In the genomic region with DNA sequence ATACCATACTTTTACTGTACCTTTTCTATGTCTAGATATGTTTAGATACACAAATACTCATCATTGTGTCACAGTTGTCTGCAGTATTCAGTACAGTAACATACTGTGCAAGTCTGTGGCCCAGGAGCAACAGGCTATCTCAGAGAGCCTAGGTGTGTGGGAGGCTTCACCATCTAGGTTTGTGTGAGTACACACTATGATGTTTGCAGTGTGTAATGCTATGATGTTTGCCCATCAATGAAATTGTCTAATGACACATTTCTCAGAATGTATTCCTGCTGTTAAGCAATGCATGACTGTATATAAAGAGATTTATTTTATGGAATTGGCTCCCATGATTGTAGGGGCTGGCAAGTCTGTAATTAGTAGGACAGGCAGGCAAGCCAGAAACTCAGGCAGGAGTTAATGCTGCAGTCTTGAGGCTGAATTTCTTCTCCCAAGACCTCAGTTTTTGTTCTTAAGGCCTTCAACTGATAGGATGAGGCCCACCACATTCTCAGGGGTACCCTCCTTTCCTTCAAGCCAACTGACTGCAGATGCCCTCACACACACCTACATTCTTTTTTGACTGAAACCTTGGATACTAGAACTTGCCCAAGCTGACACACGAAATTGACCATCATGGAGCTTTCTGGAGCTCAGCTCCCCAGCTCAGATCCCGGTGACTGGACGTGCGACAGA, we compare ENCODE assay signal across 24 cellular contexts. TPM values are rescaled to one million over a fixed set of nuclear protein-coding genes. Genes with fewer than 3 reads are reported as not detected.
DNase-seq lines count a peak whose midpoint lies in the region; ATAC-seq, FAIRE-seq and TF ChIP-seq lines count a peak whose summit lies in the region.
"Had no signal": no experiment of that assay in that cellular context is flagged by ENCODE, and none has a peak within 500 bp of the region (broad histone marks: within the 10 kb centered on the region; RNA-seq: fewer than 3 reads in every experiment).

No MANE protein-coding gene starts in this region.

- no peaks in the 10 kb centered on the region for H3K36me3 Mint-ChIP-seq in activated T-cell treated with anti-CD3 and anti-CD28 coated beads, Interleukin-2, amount 50 U/mL, for 4 hours (ENCODE audit: insufficient read depth)
- H3K36me3 Mint-ChIP-seq in CD4-positive, alpha-beta memory T cell, result no peaks in the 10 kb centered on the region

- H2BK15ac ChIP-seq in IMR-90 (ENCODE audit: low read depth, low read length), result no peak overlapping the region

- H3K9me1 ChIP-seq in IMR-90 (ENCODE audit: insufficient read depth, low read length), result peaks cover 10% of the 10 kb centered on the region

- no peak overlapping the region for H3K4me2 ChIP-seq in IMR-90 (ENCODE audit: low read depth, low read length)

- POLR2A ChIA-PET in IMR-90 (lab: Charles Lee; ENCODE audit: unreplicated experiment), result no interaction called here
- POLR2A ChIA-PET in CD4-positive, alpha-beta memory T cell (lab: Charles Lee; ENCODE audit: partially characterized antibody), result no interaction called here

- BruUV-seq in IMR-90 (replicated peaks; lab: Mats Ljungman, UMichigan), result no TSS peak

- dilution Hi-C loops in IMR-90 (cut with HindIII; ENCODE audit: low sequenced_read_pairs, unreplicated experiment), result no loop called here

- H4K8ac ChIP-seq in IMR-90 (ENCODE audit: low read depth in 2 of 2, low read length in 2 of 2), result no peak overlapping the region

- H3K4ac ChIP-seq in IMR-90 (ENCODE audit: low read depth, low read length), result no peak overlapping the region

- no peak for ATAC-seq in IMR-90 (ENCODE audit: low read depth)
- ATAC-seq in activated T-cell treated with anti-CD3 and anti-CD28 coated beads, Interleukin-2, amount 50 U/mL, for 4 hours, result no peak
- ATAC-seq in HG03571 (IDR thresholded peaks at IDR 0.05; ENCODE audit: unreplicated experiment), result no peak
- ATAC-seq in GM19463 (IDR thresholded peaks at IDR 0.05; ENCODE audit: unreplicated experiment), result no peak
- ATAC-seq: HCT116 had no signal

- peaks cover 7% of the 10 kb centered on the region for H3K27me3 ChIP-seq in IMR-90 (ENCODE audit: control insufficient read depth, insufficient read depth, low read length)
- no peaks in the 10 kb centered on the region for H3K27me3 ChIP-seq in neutrophil
- H3K27me3 ChIP-seq in CD4-positive, alpha-beta memory T cell (ENCODE audit: insufficient read depth, low read length), result no peaks in the 10 kb centered on the region

- H2AFZ ChIP-seq in IMR-90 (replicated peaks; ENCODE audit: low read length, poor library complexity), result no peak overlapping the region

- no peaks in the 10 kb centered on the region for H3K27me3 Mint-ChIP-seq in activated T-cell treated with anti-CD3 and anti-CD28 coated beads, Interleukin-2, amount 50 U/mL, for 4 hours (ENCODE audit: low read depth)
- no peaks in the 10 kb centered on the region for H3K27me3 Mint-ChIP-seq in CD4-positive, alpha-beta memory T cell

- H2BK20ac ChIP-seq in IMR-90 (ENCODE audit: low read depth, low read length), result no peak overlapping the region

- H3K56ac ChIP-seq in IMR-90 (ENCODE audit: extremely low read depth, insufficient read depth, low read length), result no peak overlapping the region

- no peak overlapping the region for H3K27ac Mint-ChIP-seq in CD4-positive, alpha-beta memory T cell

- no peak overlapping the region for H4K91ac ChIP-seq in IMR-90 (ENCODE audit: insufficient read depth, low read depth, low read length)

- no peak overlapping the region for H4K5ac ChIP-seq in IMR-90 (ENCODE audit: low read depth, low read length)

- no peak overlapping the region for H3K9ac ChIP-seq in IMR-90 (ENCODE audit: low read depth, low read length)

- DNase-seq in GM12891 (ENCODE audit: insufficient read length, low spot score), result no peak
- no peak for DNase-seq in IMR-90
- peak; percentile 63 for DNase-seq in amniotic epithelial cell (ENCODE audit: low read depth)
- DNase-seq in activated T-cell treated with anti-CD3 and anti-CD28 coated beads, Interleukin-2, amount 50 U/mL, for 4 hours, result no peak
- DNase-seq in CD4-positive, alpha-beta memory T cell, result no peak
- DNase-seq: GDM1, GOT3, KBM-7, NCI-H1105, NCI-H146, NCI-H2029, NCI-H2227 treated with DMSO at 0.1 percent for 48 hours, NCI-H510A treated with DMSO at 0.1 percent for 48 hours, NCI-H82, OCI-M1, Right ventricle myocardium superior had no signal

- TF ChIP-seq CTCF in IMR-90 (conservative IDR thresholded peaks at IDR 0.05; ENCODE audit: low read depth, low read length), result no peak
- no peak for TF ChIP-seq CTCF in neutrophil (IDR thresholded peaks at IDR 0.05)

- no peaks in the 10 kb centered on the region for H3K9me3 Mint-ChIP-seq in activated T-cell treated with anti-CD3 and anti-CD28 coated beads, Interleukin-2, amount 50 U/mL, for 4 hours
- H3K9me3 Mint-ChIP-seq in CD4-positive, alpha-beta memory T cell, result peaks cover 0 to 2% (median 0%) of the 10 kb centered on the region in 8 donors

- no peaks in the 10 kb centered on the region for H4K20me1 ChIP-seq in IMR-90 (ENCODE audit: insufficient read depth, low read length)

- 92% methylated on average over 4 of the region's 4 CpGs; no CpG with 5 or more reads in 1 of the 2 experiments for WGBS in IMR-90 (ENCODE audit: extremely low coverage in 2 of 2, insufficient read length in 1 of 2), 2 experiments

- peak; percentile 31 for FAIRE-seq in GM12891 (lab: Jason Lieb, UNC)

- no peak overlapping the region for H2BK5ac ChIP-seq in IMR-90 (ENCODE audit: low read depth, low read length, poor library complexity, severe bottlenecking)

- H3K36me3 ChIP-seq in IMR-90 (ENCODE audit: control insufficient read depth, insufficient read depth, low read length) (no peaks in the 10 kb centered on the region), neutrophil (no peaks in the 10 kb centered on the region)
- H3K36me3 ChIP-seq in CD4-positive, alpha-beta memory T cell (ENCODE audit: insufficient read depth, low read length), result no peaks in the 10 kb centered on the region

- H2AK5ac ChIP-seq in IMR-90 (ENCODE audit: low read depth, low read length), result no peak overlapping the region

- H3K27ac ChIP-seq in IMR-90 (ENCODE audit: insufficient read depth, low read length) (no peak overlapping the region), neutrophil (peak overlapping the region; percentile 98)
- H3K27ac ChIP-seq in CD4-positive, alpha-beta memory T cell (ENCODE audit: low read depth, low read length), result no peak overlapping the region

- TF ChIP-seq POLR2A in GM12891 (IDR thresholded peaks at IDR 0.05; ENCODE audit: low read depth, low read length) (no peak), IMR-90 (IDR thresholded peaks at IDR 0.05; ENCODE audit: low read depth, low read length) (no peak)

- H3K4me1 ChIP-seq in IMR-90 (ENCODE audit: control insufficient read depth, insufficient read depth, low read length), result peaks cover 13% of the 10 kb centered on the region
- peaks cover 98 to 99% of the 10 kb centered on the region in 2 experiments for H3K4me1 ChIP-seq in neutrophil (ENCODE audit: control insufficient read depth in 1 of 2, insufficient read depth in 1 of 2, low read depth in 1 of 2, low read length in 1 of 2)
- peaks cover 48% of the 10 kb centered on the region for H3K4me1 ChIP-seq in CD4-positive, alpha-beta memory T cell (ENCODE audit: insufficient read depth, low read length)

- TF ChIP-seq RAD21 in IMR-90 (IDR thresholded peaks at IDR 0.05; ENCODE audit: low read length), result no peak

- no peak overlapping the region for H3K4me3 ChIP-seq in IMR-90 (ENCODE audit: insufficient read depth, low read depth, low read length)
- peak overlapping the region in 1 of 2 experiments; percentile 69 for H3K4me3 ChIP-seq in neutrophil (ENCODE audit: low read depth in 1 of 2, low read length in 1 of 2)
- no peak overlapping the region for H3K4me3 ChIP-seq in CD4-positive, alpha-beta memory T cell (ENCODE audit: low read length in 2 of 2)

- H3K18ac ChIP-seq in IMR-90 (ENCODE audit: low read depth, low read length), result no peak overlapping the region

- no peak overlapping the region for H2AK9ac ChIP-seq in IMR-90 (replicated peaks; ENCODE audit: low read depth, low read length, poor library complexity)

- no peaks in the 10 kb centered on the region for H3K9me3 ChIP-seq in IMR-90 (ENCODE audit: control insufficient read depth, insufficient read depth, low read length)
- no peaks in the 10 kb centered on the region for H3K9me3 ChIP-seq in neutrophil
- no peaks in the 10 kb centered on the region for H3K9me3 ChIP-seq in CD4-positive, alpha-beta memory T cell (ENCODE audit: control insufficient read depth in 1 of 2, low read length in 2 of 2)

- in situ Hi-C loops in IMR-90 (cut with MboI; ENCODE audit: low sequenced_read_pairs), result no loop called here

- H3K23ac ChIP-seq in IMR-90 (ENCODE audit: low read depth, low read length), result no peak overlapping the region

- intact Hi-C loops in IMR-90 (cut with micrococcal nuclease), result no loop called here
- intact Hi-C loops in CD4-positive, alpha-beta memory T cell (cut with micrococcal nuclease), result no loop called here

- H3K4me3 Mint-ChIP-seq in activated T-cell treated with anti-CD3 and anti-CD28 coated beads, Interleukin-2, amount 50 U/mL, for 4 hours, result no peak overlapping the region
- peak overlapping the region in 1 of 8 donors; percentile 61 for H3K4me3 Mint-ChIP-seq in CD4-positive, alpha-beta memory T cell

- peaks cover 41% of the 10 kb centered on the region for H3K4me1 Mint-ChIP-seq in activated T-cell treated with anti-CD3 and anti-CD28 coated beads, Interleukin-2, amount 50 U/mL, for 4 hours (ENCODE audit: low read depth)
- H3K4me1 Mint-ChIP-seq in CD4-positive, alpha-beta memory T cell, result peaks cover 26 to 60% (median 35%) of the 10 kb centered on the region in 4 donors

- CTCF ChIA-PET in IMR-90 (lab: Yijun Ruan, JAX), result no interaction called here
- CTCF ChIA-PET in CD4-positive, alpha-beta memory T cell (lab: Charles Lee; ENCODE audit: partially characterized antibody), result interaction anchor here (0.6 to 1.0 kb wide), 2 partner anchors 8 to 83 kb away, joined by 3 read pairs; no protein-coding TSS in a partner anchor

- no peak overlapping the region for H3K14ac ChIP-seq in IMR-90 (replicated peaks; ENCODE audit: low read depth, low read length)

- no peak overlapping the region for H2BK120ac ChIP-seq in IMR-90 (ENCODE audit: low read depth, low read length)

- no peaks in the 10 kb centered on the region for H3K79me1 ChIP-seq in IMR-90 (ENCODE audit: low read depth in 1 of 2, low read length in 2 of 2)

RNA-seq across cellular contexts. Expression of gene AGTRAP, which starts 7.7 kb away (rescaled TPM):
- polyA plus RNA-seq in GM12891 (2012; ENCODE audit: low read depth, missing spikeins), result 8.9 TPM
- total RNA-seq in IMR-90 (2012; rRNA removed), result 21.5 and 22.2 TPM in 2 replicates
- 57.7 and 64.3 TPM in 2 replicates for polyA plus RNA-seq in IMR-90 (2012; rRNA removed)
- 32.7 and 80.8 TPM in 2 replicates for polyA plus RNA-seq in IMR-90 (2012; cell fraction: cytosol; rRNA removed)
- polyA plus RNA-seq in IMR-90 (2012; cell fraction: nucleus; rRNA removed; ENCODE audit: low replicate concordance), result 42.2 and 63.8 TPM in 2 replicates
- total RNA-seq in activated T-cell treated with anti-CD3 and anti-CD28 coated beads, Interleukin-2, amount 50 U/mL, for 4 hours, result 1 to 10 TPM; 6.5 to 7.8 (median 7.1) TPM
- 10 to 100 TPM; 19.0 to 21.7 TPM for total RNA-seq in CD4-positive, alpha-beta memory T cell
- polyA plus RNA-seq in CD4-positive, alpha-beta memory T cell, result 10 to 100 TPM; 53.4 to 76.9 TPM

RNA-seq across cellular contexts. Expression of gene C1orf167, which starts 33.7 kb away (rescaled TPM):
- polyA plus RNA-seq in GM12891 (2012; ENCODE audit: low read depth, missing spikeins), result 0.86 TPM
- under 0.01 and 0.28 TPM in 2 replicates for total RNA-seq in IMR-90 (2012; rRNA removed)
- 0.15 and 0.27 TPM in 2 replicates for polyA plus RNA-seq in IMR-90 (2012; rRNA removed)
- polyA plus RNA-seq in IMR-90 (2012; cell fraction: cytosol; rRNA removed), result 0.10 and 0.42 TPM in 2 replicates
- 0.06 and 0.27 TPM in 2 replicates for polyA plus RNA-seq in IMR-90 (2012; cell fraction: nucleus; rRNA removed; ENCODE audit: low replicate concordance)
- total RNA-seq in activated T-cell treated with anti-CD3 and anti-CD28 coated beads, Interleukin-2, amount 50 U/mL, for 4 hours, result not detected
- not detected for total RNA-seq in CD4-positive, alpha-beta memory T cell
- not detected for polyA plus RNA-seq in CD4-positive, alpha-beta memory T cell
- total RNA-seq: Daoy; RPMI7951; SK-MEL-5; T-helper 1 cell treated with Interleukin-12 subunit alpha and Interleukin-12 subunit beta and Interleukin-4 antibody, amounts not matched to agents 30 ng/mL and 1 ng/mL, for 36 hours had no signal

RNA-seq across cellular contexts. Expression of gene DRAXIN, which starts 36.8 kb away (rescaled TPM):
- 0.01 TPM for polyA plus RNA-seq in GM12891 (2012; ENCODE audit: low read depth, missing spikeins)
- total RNA-seq in IMR-90 (2012; rRNA removed), result under 0.01 TPM in 2 replicates
- polyA plus RNA-seq in IMR-90 (2012; rRNA removed), result 0.01 and 0.02 TPM in 2 replicates
- polyA plus RNA-seq in IMR-90 (2012; cell fraction: cytosol; rRNA removed), result 0.02 TPM in 1 of 2 replicates, not detected in the other
- polyA plus RNA-seq in IMR-90 (2012; cell fraction: nucleus; rRNA removed; ENCODE audit: low replicate concordance), result 0.01 TPM in 1 of 2 replicates, not detected in the other
- under 1 TPM; 0.03 to 0.08 (median 0.05) TPM for total RNA-seq in activated T-cell treated with anti-CD3 and anti-CD28 coated beads, Interleukin-2, amount 50 U/mL, for 4 hours
- under 1 TPM; 0.17 to 0.23 TPM for total RNA-seq in CD4-positive, alpha-beta memory T cell
- under 1 TPM in 1 of 2 donors, not detected in 1; 0.07 TPM for polyA plus RNA-seq in CD4-positive, alpha-beta memory T cell

RNA-seq across cellular contexts. Expression of gene MAD2L2, which starts 47.3 kb away (rescaled TPM):
- polyA plus RNA-seq in GM12891 (2012; ENCODE audit: low read depth, missing spikeins), result 47.6 TPM
- 44.6 and 47.5 TPM in 2 replicates for total RNA-seq in IMR-90 (2012; rRNA removed)
- 70.9 and 80.4 TPM in 2 replicates for polyA plus RNA-seq in IMR-90 (2012; rRNA removed)
- 71.3 and 77.4 TPM in 2 replicates for polyA plus RNA-seq in IMR-90 (2012; cell fraction: cytosol; rRNA removed)
- 53.4 and 70.4 TPM in 2 replicates for polyA plus RNA-seq in IMR-90 (2012; cell fraction: nucleus; rRNA removed; ENCODE audit: low replicate concordance)
- total RNA-seq in activated T-cell treated with anti-CD3 and anti-CD28 coated beads, Interleukin-2, amount 50 U/mL, for 4 hours, result 10 to 100 TPM; 60.7 to 67.1 (median 63.0) TPM
- total RNA-seq in CD4-positive, alpha-beta memory T cell, result 10 to 100 TPM; 20.7 to 22.7 TPM
- polyA plus RNA-seq in CD4-positive, alpha-beta memory T cell, result 10 to 100 TPM; 51.5 to 55.1 TPM
